1 cellular context compared by ENCODE assay signal in the genomic region with DNA sequence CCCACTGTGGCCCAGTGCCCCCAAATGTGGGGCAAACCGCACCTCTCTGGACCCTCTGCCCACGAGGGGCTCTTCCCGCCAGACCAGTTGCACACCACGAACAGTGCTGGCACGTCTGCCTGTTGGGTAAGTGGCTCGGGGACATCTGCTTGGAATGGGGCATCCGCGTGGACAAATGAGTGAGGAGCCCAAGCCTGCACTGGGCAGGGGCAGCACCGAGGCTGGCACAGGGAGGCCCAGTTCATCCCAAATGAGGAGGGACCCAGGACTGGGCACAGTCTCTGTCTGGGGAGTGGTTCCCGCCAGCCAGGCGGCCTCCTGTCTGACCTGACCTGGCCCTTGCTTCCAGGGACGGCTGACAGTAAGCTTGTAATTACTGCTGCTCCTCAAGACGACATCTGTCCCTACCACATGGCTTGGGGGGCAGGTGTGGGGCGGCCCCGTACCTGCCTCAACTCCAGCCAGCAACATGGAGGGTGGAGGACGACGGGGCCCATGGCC.
TF ChIP-seq lines count a peak whose summit lies in the region.

No MANE protein-coding gene starts in this region.

TF ChIP-seq in IMR-90, 13 proteins besides CTCF, POLR2A, EP300 and RAD21:
- no peak for TF ChIP-seq MAZ (IDR thresholded peaks at IDR 0.05; ENCODE audit: borderline replicate concordance, low read depth, low read length)
- no peak for TF ChIP-seq MXI1 (IDR thresholded peaks at IDR 0.05; ENCODE audit: borderline replicate concordance, low read depth, low read length)
- no peak for TF ChIP-seq SMC3 (IDR thresholded peaks at IDR 0.05; ENCODE audit: low read depth, low read length)
- no peak for TF ChIP-seq FOS (IDR thresholded peaks at IDR 0.05; ENCODE audit: low read depth, low read length)
- TF ChIP-seq MAFK (IDR thresholded peaks at IDR 0.05; ENCODE audit: low read depth, low read length), result no peak
- no peak for TF ChIP-seq RCOR1 (IDR thresholded peaks at IDR 0.05; ENCODE audit: insufficient replicate concordance, low read length)
- TF ChIP-seq, protein P1, sequence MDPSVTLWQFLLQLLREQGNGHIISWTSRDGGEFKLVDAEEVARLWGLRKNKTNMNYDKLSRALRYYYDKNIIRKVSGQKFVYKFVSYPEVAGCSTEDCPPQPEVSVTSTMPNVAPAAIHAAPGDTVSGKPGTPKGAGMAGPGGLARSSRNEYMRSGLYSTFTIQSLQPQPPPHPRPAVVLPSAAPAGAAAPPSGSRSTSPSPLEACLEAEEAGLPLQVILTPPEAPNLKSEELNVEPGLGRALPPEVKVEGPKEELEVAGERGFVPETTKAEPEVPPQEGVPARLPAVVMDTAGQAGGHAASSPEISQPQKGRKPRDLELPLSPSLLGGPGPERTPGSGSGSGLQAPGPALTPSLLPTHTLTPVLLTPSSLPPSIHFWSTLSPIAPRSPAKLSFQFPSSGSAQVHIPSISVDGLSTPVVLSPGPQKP (IDR thresholded peaks at IDR 0.05; ENCODE audit: borderline replicate concordance, low read depth, low read length), result no peak
- TF ChIP-seq NFE2L2 (IDR thresholded peaks at IDR 0.05; ENCODE audit: low read depth, low read length), result no peak
- TF ChIP-seq CHD1 (IDR thresholded peaks at IDR 0.05; ENCODE audit: low read depth, low read length), result no peak
- TF ChIP-seq BHLHE40 (IDR thresholded peaks at IDR 0.05; ENCODE audit: low read depth, low read length), result no peak
- no peak for TF ChIP-seq CEBPB (IDR thresholded peaks at IDR 0.05; ENCODE audit: low read depth, low read length)
- TF ChIP-seq, protein P2, sequence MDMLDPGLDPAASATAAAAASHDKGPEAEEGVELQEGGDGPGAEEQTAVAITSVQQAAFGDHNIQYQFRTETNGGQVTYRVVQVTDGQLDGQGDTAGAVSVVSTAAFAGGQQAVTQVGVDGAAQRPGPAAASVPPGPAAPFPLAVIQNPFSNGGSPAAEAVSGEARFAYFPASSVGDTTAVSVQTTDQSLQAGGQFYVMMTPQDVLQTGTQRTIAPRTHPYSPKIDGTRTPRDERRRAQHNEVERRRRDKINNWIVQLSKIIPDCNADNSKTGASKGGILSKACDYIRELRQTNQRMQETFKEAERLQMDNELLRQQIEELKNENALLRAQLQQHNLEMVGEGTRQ (IDR thresholded peaks at IDR 0.05; ENCODE audit: low read depth, low read length), result no peak
- TF ChIP-seq RFX5 (IDR thresholded peaks at IDR 0.05; ENCODE audit: low read depth, low read length), result no peak
